Comparison of ENCODE assay signal across 8 cellular contexts in genomic region chr16:13866073-13866472, GRCh38. TPM values are rescaled to one million over a fixed set of nuclear protein-coding genes. Genes with fewer than 3 reads are reported as not detected.
DNase-seq lines count a peak whose midpoint lies in the region; ATAC-seq and TF ChIP-seq lines count a peak whose summit lies in the region.

No MANE protein-coding gene starts in this region.

- H3K4me1 Mint-ChIP-seq in CD8-positive, alpha-beta memory T cell = peaks cover 0 to 2% (median 0%) of the 10 kb centered on the region in 3 donors

- H3K36me3 ChIP-seq in CD8-positive, alpha-beta memory T cell (ENCODE audit: insufficient read depth, low read length) = no peaks in the 10 kb centered on the region
- no peaks in the 10 kb centered on the region for H3K36me3 ChIP-seq in neuronal stem cell (replicated peaks in 1 of 2; ENCODE audit: control insufficient read depth in 2 of 2, insufficient read depth in 2 of 2, low read length in 2 of 2)

- H2BK12ac ChIP-seq in neuronal stem cell (ENCODE audit: low read length) = no peak overlapping the region

- no peak overlapping the region for H2BK15ac ChIP-seq in neuronal stem cell (ENCODE audit: low read length)

- ATAC-seq in GM18858 (IDR thresholded peaks at IDR 0.05; ENCODE audit: unreplicated experiment) (no peak), HG02571 (IDR thresholded peaks at IDR 0.05; ENCODE audit: unreplicated experiment) (no peak)

- no peak overlapping the region for H3K14ac ChIP-seq in neuronal stem cell (ENCODE audit: low read length)

- no peaks in the 10 kb centered on the region for H3K4me1 ChIP-seq in CD8-positive, alpha-beta memory T cell (ENCODE audit: insufficient read depth, low read length)
- H3K4me1 ChIP-seq in neuronal stem cell (ENCODE audit: control insufficient read depth in 2 of 2, insufficient read depth in 1 of 2, low read depth in 1 of 2, low read length in 2 of 2) = no peaks in the 10 kb centered on the region

- TF ChIP-seq CTCF in fibroblast of pulmonary artery (IDR thresholded peaks at IDR 0.05; ENCODE audit: low read length, missing control alignments) = peak; percentile 95

- POLR2A ChIA-PET in CD8-positive, alpha-beta memory T cell (lab: Charles Lee) = no interaction called here

- no peak overlapping the region for H3K4me2 ChIP-seq in neuronal stem cell (ENCODE audit: insufficient read depth, low read length, poor library complexity, severe bottlenecking)

- no peak overlapping the region for H3K4ac ChIP-seq in neuronal stem cell (ENCODE audit: low read length)

- no peak overlapping the region for H3K9ac ChIP-seq in neuronal stem cell (ENCODE audit: low read depth, low read length, poor library complexity)

- no peak overlapping the region for H2BK120ac ChIP-seq in neuronal stem cell (ENCODE audit: low read depth, low read length)

- no peaks in the 10 kb centered on the region for H3K9me3 ChIP-seq in CD8-positive, alpha-beta memory T cell (ENCODE audit: low read length)
- H3K9me3 ChIP-seq in neuronal stem cell (replicated peaks in 1 of 2; ENCODE audit: control insufficient read depth in 2 of 2, insufficient read depth in 1 of 2, low read depth in 1 of 2, low read length in 2 of 2) = peaks cover 0 to 2% of the 10 kb centered on the region in 2 donors

- whole genome bisulfite sequencing in neuronal stem cell (ENCODE audit: extremely low coverage in 2 of 2, insufficient read length in 2 of 2, insufficient replicate concordance in 1 of 2), 2 donors = no CpG with 5 or more reads among the region's 8 CpGs

- no peak overlapping the region for H3K23ac ChIP-seq in neuronal stem cell (ENCODE audit: low read depth, low read length, poor library complexity)

- H2BK5ac ChIP-seq in neuronal stem cell (ENCODE audit: low read length) = no peak overlapping the region

- H3K18ac ChIP-seq in neuronal stem cell (ENCODE audit: low read length) = no peak overlapping the region

- no peak overlapping the region for H2AFZ ChIP-seq in neuronal stem cell (ENCODE audit: low read length)

- no peak overlapping the region for H3K4me3 Mint-ChIP-seq in CD8-positive, alpha-beta memory T cell

- peaks cover 4% of the 10 kb centered on the region for H3K27me3 ChIP-seq in CD8-positive, alpha-beta memory T cell (ENCODE audit: insufficient read depth, low read length, poor library complexity, severe bottlenecking)
- H3K27me3 ChIP-seq in neuronal stem cell (ENCODE audit: control insufficient read depth in 3 of 3, insufficient read depth in 3 of 3, low read depth in 1 of 3, low read length in 3 of 3) = no peaks in the 10 kb centered on the region

- H3K36me3 Mint-ChIP-seq in CD8-positive, alpha-beta memory T cell = no peaks in the 10 kb centered on the region

- H2AK5ac ChIP-seq in neuronal stem cell (ENCODE audit: low read depth, low read length) = no peak overlapping the region

- H4K8ac ChIP-seq in neuronal stem cell (ENCODE audit: low read depth, low read length) = no peak overlapping the region

- H3K4me3 ChIP-seq in CD8-positive, alpha-beta memory T cell (ENCODE audit: low read length) = no peak overlapping the region
- H3K4me3 ChIP-seq in fibroblast of pulmonary artery (replicated peaks; ENCODE audit: low read depth, low read length) (no peak overlapping the region), neuronal stem cell (ENCODE audit: low read length in 2 of 2) (no peak overlapping the region)

- no peak overlapping the region for H3K27ac ChIP-seq in CD8-positive, alpha-beta memory T cell (ENCODE audit: low read depth, low read length)
- H3K27ac ChIP-seq in neuronal stem cell (replicated peaks; ENCODE audit: low read length) = no peak overlapping the region

- no peaks in the 10 kb centered on the region for H3K79me1 ChIP-seq in neuronal stem cell (ENCODE audit: low read depth, low read length)

- DNase-seq in CD8-positive, alpha-beta memory T cell = peak in 3 of 5 donors; percentile 0 to 48 (median 1)
- DNase-seq in GOT3 (lab: John Stamatoyannopoulos, UW) (peak; percentile 11), NCI-H2227 (lab: John Stamatoyannopoulos, UW; ENCODE audit: unreplicated experiment) (peak; percentile 86), fibroblast of pulmonary artery (ENCODE audit: low read depth) (peak; percentile 92), neuronal stem cell (ENCODE audit: low spot score) (peak; percentile 44)
- DNase-seq in activated CD8-positive, alpha-beta memory T cell treated with anti-CD3 and anti-CD28 coated beads, Interleukin-2, amount 50 U/mL, for 24 hours (ENCODE audit: extremely low read depth) = peak; percentile 19

- H4K91ac ChIP-seq in neuronal stem cell (ENCODE audit: low read depth, low read length, poor library complexity) = no peak overlapping the region

- no peak overlapping the region for H3K27ac Mint-ChIP-seq in CD8-positive, alpha-beta memory T cell

- peaks cover 0 to 4% (median 3%) of the 10 kb centered on the region in 5 donors for H3K9me3 Mint-ChIP-seq in CD8-positive, alpha-beta memory T cell

- CTCF ChIA-PET in CD8-positive, alpha-beta memory T cell (lab: Charles Lee) = interaction anchor here (1.1 kb wide), 1 partner anchor 36 kb away, joined by 4 read pairs; no protein-coding TSS in a partner anchor

- H3K27me3 Mint-ChIP-seq in CD8-positive, alpha-beta memory T cell = peaks cover 1 to 28% of the 10 kb centered on the region in 2 donors

RNA-seq across cellular contexts. Expression of gene ERCC4, which starts 53.9 kb away (rescaled TPM):
- 10 to 100 TPM; 13.1 to 15.6 TPM for total RNA-seq in CD8-positive, alpha-beta memory T cell
- polyA plus RNA-seq in CD8-positive, alpha-beta memory T cell = 21.6 TPM
- 5.2 TPM for polyA plus RNA-seq in neuronal stem cell (2013, experiment 1 of 2)
- 5.3 TPM for polyA plus RNA-seq in neuronal stem cell (2013, experiment 2 of 2)

Comparison
In these comparisons a context has a peak if more than half of its experiments do, and no peak if none do; other contexts are left out.
1. DNase-seq: peak in every context shown above with its lines; median percentile 92 in fibroblast of pulmonary artery; 86 in NCI-H2227; 44 in neuronal stem cell; 19 in activated CD8-positive, alpha-beta memory T cell treated with anti-CD3 and anti-CD28 coated beads, Interleukin-2, amount 50 U/mL, for 24 hours; 11 in GOT3; 1 in CD8-positive, alpha-beta memory T cell.